ENCODE assay signal across 10 cellular contexts in genomic region chr18:32772580-32773186, GRCh38. TPM values are rescaled to one million over a fixed set of nuclear protein-coding genes. Genes with fewer than 3 reads are reported as not detected.
DNase-seq lines count a peak whose midpoint lies in the region; ATAC-seq and TF ChIP-seq lines count a peak whose summit lies in the region.
"Had no signal": no experiment of that assay in that cellular context is flagged by ENCODE, and none has a peak within 500 bp of the region (broad histone marks: within the 10 kb centered on the region; RNA-seq: fewer than 3 reads in every experiment).

Gene KLHL14 (minus strand): TSS chr18:32773023. CDS start chr18:32770591, 2,432 bp downstream.

- H3K4me3 ChIP-seq in ACC112 (ENCODE audit: low read depth, low read length) (peak within 1 kb of the TSS; percentile 29; the same call in 1 of the 2 replicates), H7 (ENCODE audit: insufficient read depth, low read depth, low read length) (peak within 1 kb of the TSS; percentile 60), colonic mucosa (peak within 1 kb of the TSS; percentile 24), neuron (ENCODE audit: low read length) (peak within 1 kb of the TSS; percentile 61)

- TF ChIP-seq CTCF in colonic mucosa (IDR thresholded peaks at IDR 0.05) = no peak

- DNase-seq in H7 (peak; percentile 22), colonic mucosa (no peak), erythroblast (lab: John Stamatoyannopoulos, UW) (no peak), middle frontal gyrus (ENCODE audit: extremely low spot score, low spot score) (no peak)
- no peak for DNase-seq in activated effector memory CD4-positive, alpha-beta T cell treated with anti-CD3 and anti-CD28 coated beads, Interleukin-2, amount 50 U/mL, for 16 hours
- DNase-seq: activated CD4-positive, alpha-beta T cell treated with anti-CD3 and anti-CD28 coated beads, Interleukin-2, amount 50 U/mL, for 4 hours; NCI-H187 had no signal

- no peak for ATAC-seq in GM21529 (IDR thresholded peaks at IDR 0.05; ENCODE audit: unreplicated experiment)

- H3K79me2 ChIP-seq in ACC112 (ENCODE audit: control insufficient read depth, insufficient read depth, low read length, unreplicated experiment) = no peaks in the 10 kb centered on the region

- no peak within 1 kb of the TSS for H3K27ac ChIP-seq in ACC112 (ENCODE audit: low read depth, low read length)
- H3K27ac ChIP-seq in colonic mucosa = no peak within 1 kb of the TSS

- TF ChIP-seq POLR2A in erythroblast (IDR thresholded peaks at IDR 0.05; ENCODE audit: low read length) = no peak

- H3K4me1 ChIP-seq in ACC112 (ENCODE audit: control insufficient read depth, insufficient read depth, low read length, unreplicated experiment) = no peaks in the 10 kb centered on the region
- peaks cover 7% of the 10 kb centered on the region for H3K4me1 ChIP-seq in colonic mucosa
- peaks cover 34% of the 10 kb centered on the region for H3K4me1 ChIP-seq in neuron (ENCODE audit: insufficient read depth, low read length)

- peak within 1 kb of the TSS in 1 of 2 donors; percentile 13 for H3K9ac ChIP-seq in colonic mucosa (ENCODE audit: low read depth in 2 of 2, low read length in 2 of 2)

- intact Hi-C loops in colonic mucosa (cut with DNase I) = no loop called here

- no peaks in the 10 kb centered on the region for H3K9me3 ChIP-seq in colonic mucosa
- no peaks in the 10 kb centered on the region for H3K9me3 ChIP-seq in neuron (ENCODE audit: low read length)

- H3K27me3 ChIP-seq in ACC112 (ENCODE audit: insufficient read depth, low read length) (peaks cover 68% of the 10 kb centered on the region), H7 (ENCODE audit: control insufficient read depth, insufficient read depth, low read length) (peaks cover 51% of the 10 kb centered on the region), colonic mucosa (peaks cover 35% of the 10 kb centered on the region), neuron (ENCODE audit: insufficient read depth, low read length) (peaks cover 7% of the 10 kb centered on the region)

- H2AFZ ChIP-seq in ACC112 (ENCODE audit: low read length, unreplicated experiment) = no peak within 1 kb of the TSS
- H2AFZ ChIP-seq in neuron (ENCODE audit: low read depth, low read length) = peak within 1 kb of the TSS; percentile 76

- H3K36me3 ChIP-seq in ACC112 (ENCODE audit: insufficient read depth, low read length) (no peaks in the 10 kb centered on the region), H7 (replicated peaks; ENCODE audit: control insufficient read depth, insufficient read depth, low read length) (no peaks in the 10 kb centered on the region), colonic mucosa (no peaks in the 10 kb centered on the region), neuron (ENCODE audit: insufficient read depth, low read length) (no peaks in the 10 kb centered on the region)

RNA-seq across cellular contexts. Expression of gene KLHL14, which starts in this region (rescaled TPM):
- total RNA-seq in H7 (2014; rRNA removed; shearing (Covaris generic)) = 2.5 and 7.4 TPM in 2 replicates
- under 1 TPM; 0.07 to 0.08 TPM for total RNA-seq in colonic mucosa
